Comparison of ENCODE assay signal across 8 cellular contexts in genomic region chr10:113853577-113854018, GRCh38. TPM values are rescaled to one million over a fixed set of nuclear protein-coding genes. Genes with fewer than 3 reads are reported as not detected.
A peak's percentile ranks its signal among the peaks of the same experiment; 100 is the strongest.
DNase-seq lines count a peak whose midpoint lies in the region; ATAC-seq and TF ChIP-seq lines count a peak whose summit lies in the region.

No MANE protein-coding gene starts in this region.

- no peaks in the 10 kb centered on the region for H3K9me3 ChIP-seq in iPS-15b (ENCODE audit: control insufficient read depth, insufficient read depth, low read length)

- no peaks in the 10 kb centered on the region for H3K36me3 ChIP-seq in iPS-15b (ENCODE audit: control insufficient read depth, insufficient read depth, low read length)

- H3K27me3 ChIP-seq in iPS-15b (ENCODE audit: control insufficient read depth, insufficient read depth, low read length): no peaks in the 10 kb centered on the region

- H3K9ac ChIP-seq in iPS-15b (ENCODE audit: low read depth, low read length): peak overlapping the region; percentile 93

- H3K27ac Mint-ChIP-seq in T-helper 2 cell treated with Interferon-gamma antibody and Interleukin-4, amounts not matched to agents 5 μg/mL and 100 μg/mL, for 36 hours: peak overlapping the region; percentile 95
- peak overlapping the region; percentile 97 for H3K27ac Mint-ChIP-seq in activated T-helper 17 cell treated with anti-CD3 and anti-CD28 coated beads, Interleukin-2, amount 50 U/mL, for 72 hours
- H3K27ac Mint-ChIP-seq in stimulated activated effector memory CD8-positive, alpha-beta T cell treated with anti-CD3 and anti-CD28 coated beads, Interleukin-12 subunit alpha, Interleukin-12 subunit beta, amount 100 ng/mL, for 72 hours: peak overlapping the region; percentile 99

- no peak for TF ChIP-seq CTCF in GM10248 (IDR thresholded peaks at IDR 0.05; ENCODE audit: control extremely low read depth, extremely low read depth, low read depth, missing control alignments)

- CTCF ChIA-PET in GM10248 (lab: Yijun Ruan, JAX): interaction anchor here (1.3 to 1.6 kb wide), 2 partner anchors 30 to 149 kb away, joined by 3 read pairs; no protein-coding TSS in a partner anchor

- no peaks in the 10 kb centered on the region for H3K27me3 Mint-ChIP-seq in T-helper 2 cell treated with Interferon-gamma antibody and Interleukin-4, amounts not matched to agents 5 μg/mL and 100 μg/mL, for 36 hours (ENCODE audit: low read depth)
- H3K27me3 Mint-ChIP-seq in activated T-helper 17 cell treated with anti-CD3 and anti-CD28 coated beads, Interleukin-2, amount 50 U/mL, for 72 hours: no peaks in the 10 kb centered on the region

- POLR2A ChIA-PET in GM10248 (lab: Yijun Ruan, JAX): no interaction called here

- peak overlapping the region; percentile 98 for H3K4me3 Mint-ChIP-seq in T-helper 2 cell treated with Interferon-gamma antibody and Interleukin-4, amounts not matched to agents 5 μg/mL and 100 μg/mL, for 36 hours
- peak overlapping the region; percentile 96 for H3K4me3 Mint-ChIP-seq in activated T-helper 17 cell treated with anti-CD3 and anti-CD28 coated beads, Interleukin-2, amount 50 U/mL, for 72 hours
- peak overlapping the region; percentile 95 for H3K4me3 Mint-ChIP-seq in stimulated activated effector memory CD8-positive, alpha-beta T cell treated with anti-CD3 and anti-CD28 coated beads, Interleukin-12 subunit alpha, Interleukin-12 subunit beta, amount 100 ng/mL, for 72 hours

- no peak for DNase-seq in T-helper 2 cell treated with Interferon-gamma antibody and Interleukin-4, amounts not matched to agents 5 μg/mL and 100 μg/mL, for 36 hours (ENCODE audit: low spot score)
- DNase-seq in T-helper 2 cell: no peak
- no peak for DNase-seq in stimulated activated effector memory CD8-positive, alpha-beta T cell treated with anti-CD3 and anti-CD28 coated beads, Interleukin-12 subunit alpha, Interleukin-12 subunit beta, amount 100 ng/mL, for 72 hours (ENCODE audit: low spot score in 2 of 2)
- DNase-seq in GM10248 (ENCODE audit: extremely low spot score): no peak
- DNase-seq in SIG-M5 (lab: John Stamatoyannopoulos, UW): no peak

- peaks cover 31% of the 10 kb centered on the region for H3K36me3 Mint-ChIP-seq in T-helper 2 cell treated with Interferon-gamma antibody and Interleukin-4, amounts not matched to agents 5 μg/mL and 100 μg/mL, for 36 hours (ENCODE audit: low read depth)
- H3K36me3 Mint-ChIP-seq in activated T-helper 17 cell treated with anti-CD3 and anti-CD28 coated beads, Interleukin-2, amount 50 U/mL, for 72 hours (ENCODE audit: low read depth): peaks cover 26% of the 10 kb centered on the region
- H3K36me3 Mint-ChIP-seq in stimulated activated effector memory CD8-positive, alpha-beta T cell treated with anti-CD3 and anti-CD28 coated beads, Interleukin-12 subunit alpha, Interleukin-12 subunit beta, amount 100 ng/mL, for 72 hours: peaks cover 19% of the 10 kb centered on the region

- ATAC-seq in activated T-helper 17 cell treated with anti-CD3 and anti-CD28 coated beads, Interleukin-2, amount 50 U/mL, for 72 hours (replicated peaks): no peak
- no peak for ATAC-seq in stimulated activated effector memory CD8-positive, alpha-beta T cell treated with anti-CD3 and anti-CD28 coated beads, Interleukin-12 subunit alpha, Interleukin-12 subunit beta, amount 100 ng/mL, for 72 hours
- no peak for ATAC-seq in HG03378 (IDR thresholded peaks at IDR 0.05; ENCODE audit: unreplicated experiment)

- H3K4me3 ChIP-seq in iPS-15b (ENCODE audit: low read depth, low read length): peak overlapping the region; percentile 93

- no peaks in the 10 kb centered on the region for H3K9me3 Mint-ChIP-seq in T-helper 2 cell treated with Interferon-gamma antibody and Interleukin-4, amounts not matched to agents 5 μg/mL and 100 μg/mL, for 36 hours
- H3K9me3 Mint-ChIP-seq in activated T-helper 17 cell treated with anti-CD3 and anti-CD28 coated beads, Interleukin-2, amount 50 U/mL, for 72 hours: no peaks in the 10 kb centered on the region
- no peaks in the 10 kb centered on the region for H3K9me3 Mint-ChIP-seq in stimulated activated effector memory CD8-positive, alpha-beta T cell treated with anti-CD3 and anti-CD28 coated beads, Interleukin-12 subunit alpha, Interleukin-12 subunit beta, amount 100 ng/mL, for 72 hours

- peaks cover 49% of the 10 kb centered on the region for H3K4me1 Mint-ChIP-seq in T-helper 2 cell treated with Interferon-gamma antibody and Interleukin-4, amounts not matched to agents 5 μg/mL and 100 μg/mL, for 36 hours (ENCODE audit: low read depth)
- H3K4me1 Mint-ChIP-seq in activated T-helper 17 cell treated with anti-CD3 and anti-CD28 coated beads, Interleukin-2, amount 50 U/mL, for 72 hours: peaks cover 16% of the 10 kb centered on the region
- peaks cover 36% of the 10 kb centered on the region for H3K4me1 Mint-ChIP-seq in stimulated activated effector memory CD8-positive, alpha-beta T cell treated with anti-CD3 and anti-CD28 coated beads, Interleukin-12 subunit alpha, Interleukin-12 subunit beta, amount 100 ng/mL, for 72 hours

- peaks cover 2% of the 10 kb centered on the region for H3K4me1 ChIP-seq in iPS-15b (ENCODE audit: control insufficient read depth, insufficient read depth, low read length)

RNA-seq across cellular contexts. Expression of gene DCLRE1A, which starts 0.3 kb away (rescaled TPM):
- 10 to 100 TPM in 1 of 2 donors, 1 to 10 TPM in 1; 7.9 to 13.5 TPM for total RNA-seq in activated T-helper 17 cell treated with anti-CD3 and anti-CD28 coated beads, Interleukin-2, amount 50 U/mL, for 72 hours

RNA-seq across cellular contexts. Expression of gene NHLRC2, which starts 0.9 kb away (rescaled TPM):
- 10 to 100 TPM; 14.0 to 20.5 TPM for total RNA-seq in activated T-helper 17 cell treated with anti-CD3 and anti-CD28 coated beads, Interleukin-2, amount 50 U/mL, for 72 hours
